In genomic region chr10:130206216-130206737, GRCh38 we compare ENCODE assay signal across 31 cellular contexts.
DNase-seq lines count a peak whose midpoint lies in the region; ATAC-seq and TF ChIP-seq lines count a peak whose summit lies in the region.
"Had no signal": no experiment of that assay in that cellular context is flagged by ENCODE, and none has a peak within 500 bp of the region (broad histone marks: within the 10 kb centered on the region; RNA-seq: fewer than 3 reads in every experiment).

No MANE protein-coding gene starts in this region.

- CTCF ChIA-PET in OCI-LY7 (lab: Charles Lee; ENCODE audit: unreplicated experiment) = no interaction called here

- TF ChIP-seq CTCF in upper lobe of right lung (IDR thresholded peaks at IDR 0.05) = no peak
- no peak for TF ChIP-seq CTCF in OCI-LY7 (conservative IDR thresholded peaks at IDR 0.05; ENCODE audit: low read length)

- DNase-seq in Right ventricle myocardium superior = no peak
- DNase-seq in cardiac septum (ENCODE audit: low spot score) = no peak
- DNase-seq in amniotic epithelial cell (ENCODE audit: low read depth) = peak; percentile 7
- no peak for DNase-seq in left lobe of liver (ENCODE audit: low spot score)
- no peak for DNase-seq in upper lobe of right lung
- DNase-seq in HK-2 (ENCODE audit: unreplicated experiment) = no peak
- DNase-seq in ACHN = no peak
- DNase-seq in OCI-LY7 (ENCODE audit: low spot score) = no peak
- DNase-seq: 8988T; CD4-positive, alpha-beta T cell; COR-L47; DMS53; GM23248; H9; HFFc6; Kasumi-1; NCI-H1092 treated with DMSO at 0.1 percent for 48 hours; NCI-H1436; NCI-H187; NCI-H2081 treated with DMSO at 0.1 percent for 48 hours; NCI-H2171; NCI-H345; NCI-H510A treated with DMSO at 0.1 percent for 48 hours; NCI-H774; PC-3; SIG-M5 had no signal

- BruUV-seq in OCI-LY7 (replicated peaks; lab: Mats Ljungman, UMichigan) = no TSS peak

- H4K20me1 ChIP-seq in OCI-LY7 (ENCODE audit: insufficient read depth, low read length) = no peaks in the 10 kb centered on the region
- H4K20me1 ChIP-seq: BLaER1 had no signal

- H3K9me2 ChIP-seq in OCI-LY7 (ENCODE audit: insufficient read depth, low read length) = no peaks in the 10 kb centered on the region

- in situ Hi-C loops in ACHN (cut with HindIII; ENCODE audit: low pct_ligation_motif_present, low pct_unique_long_range_greater_than_20kb, low sequenced_read_pairs) = no loop called here

- no peak overlapping the region for H3K4me3 ChIP-seq in upper lobe of right lung
- no peak overlapping the region for H3K4me3 ChIP-seq in OCI-LY7 (ENCODE audit: low read depth, low read length, poor library complexity, severe bottlenecking)
- H3K4me3 ChIP-seq: BLaER1, GM23248, K562, SK-N-MC had no signal

- no peak overlapping the region for H3K4me2 ChIP-seq in OCI-LY7 (ENCODE audit: low read length)
- H3K4me2 ChIP-seq: BLaER1 had no signal

- H3K4me1 ChIP-seq in upper lobe of right lung (no peaks in the 10 kb centered on the region), OCI-LY7 (ENCODE audit: insufficient read depth, low read length, poor library complexity, severe bottlenecking) (no peaks in the 10 kb centered on the region)

- no peaks in the 10 kb centered on the region for H3K36me3 ChIP-seq in upper lobe of right lung
- no peaks in the 10 kb centered on the region for H3K36me3 ChIP-seq in OCI-LY7 (ENCODE audit: insufficient read depth, low read length)
- H3K36me3 ChIP-seq: BLaER1 had no signal

- intact Hi-C loops in Right ventricle myocardium superior (cut with DNase I) (no loop called here), cardiac septum (cut with DNase I) (no loop called here), upper lobe of right lung (cut with DNase I) (no loop called here), OCI-LY7 (cut with micrococcal nuclease; ENCODE audit: unreplicated experiment) (no loop called here)

- ATAC-seq in Right ventricle myocardium superior (ENCODE audit: poor library complexity) (peak; percentile 43), left lobe of liver (peak; percentile 11), upper lobe of right lung (peak; percentile 12)
- ATAC-seq: K562, PC-3 had no signal

- H3K27ac ChIP-seq in upper lobe of right lung (no peak overlapping the region), OCI-LY7 (ENCODE audit: low read depth, low read length, poor library complexity, severe bottlenecking) (no peak overlapping the region)
- H3K27ac ChIP-seq: BLaER1, GM23248, HL-60, RWPE1, SK-N-MC had no signal

- H3K9me3 ChIP-seq in upper lobe of right lung = no peaks in the 10 kb centered on the region
- no peaks in the 10 kb centered on the region for H3K9me3 ChIP-seq in OCI-LY7 (ENCODE audit: low read length)
- H3K9me3 ChIP-seq: BLaER1 had no signal

- POLR2A ChIA-PET in OCI-LY7 (lab: Charles Lee) = no interaction called here

- H2AFZ ChIP-seq in OCI-LY7 (ENCODE audit: low read length) = no peak overlapping the region
- H2AFZ ChIP-seq: GM23248 had no signal

- no peaks in the 10 kb centered on the region for H3K79me2 ChIP-seq in OCI-LY7 (ENCODE audit: insufficient read depth, low read depth, low read length)

- H3K27me3 ChIP-seq in upper lobe of right lung = no peaks in the 10 kb centered on the region
- H3K27me3 ChIP-seq: BLaER1 had no signal
